8 cellular contexts compared by ENCODE assay signal in genomic region chr9:12719431-12719830, GRCh38. TPM values are rescaled to one million over a fixed set of nuclear protein-coding genes. Genes with fewer than 3 reads are reported as not detected.
DNase-seq lines count a peak whose midpoint lies in the region; ATAC-seq and TF ChIP-seq lines count a peak whose summit lies in the region.

No MANE protein-coding gene starts in this region.

- CTCF ChIA-PET in A673 (lab: Charles Lee), result interaction anchor here (0.5 to 1.8 kb wide), 11 partner anchors 165 to 1806 kb away, joined by 3 to 7 read pairs (median 4); no protein-coding TSS in a partner anchor

- H3K9me3 ChIP-seq in A673 (ENCODE audit: low read depth, low read length, poor library complexity, severe bottlenecking) (no peaks in the 10 kb centered on the region), Karpas-422 (ENCODE audit: low read length) (no peaks in the 10 kb centered on the region)

- H3K4me1 ChIP-seq in A673 (ENCODE audit: insufficient read depth, low read length, poor library complexity, severe bottlenecking), result no peaks in the 10 kb centered on the region
- no peaks in the 10 kb centered on the region for H3K4me1 ChIP-seq in Karpas-422 (ENCODE audit: low read length)

- no peaks in the 10 kb centered on the region for H3K79me2 ChIP-seq in Karpas-422 (ENCODE audit: low read length)

- H3K36me3 ChIP-seq in A673 (ENCODE audit: insufficient read depth, low read length, poor library complexity, severe bottlenecking) (no peaks in the 10 kb centered on the region), Karpas-422 (ENCODE audit: insufficient read depth, low read length) (no peaks in the 10 kb centered on the region)

- no peaks in the 10 kb centered on the region for H3K27me3 ChIP-seq in A673 (replicated peaks; ENCODE audit: insufficient read depth, low read depth, low read length, poor library complexity)
- H3K27me3 ChIP-seq in Karpas-422 (ENCODE audit: low read length), result no peaks in the 10 kb centered on the region

- no TSS peak for BruUV-seq in A673 (replicated peaks; lab: Mats Ljungman, UMichigan)

- intact Hi-C loops in A673 (cut with micrococcal nuclease; ENCODE audit: unreplicated experiment), result loop anchor here (2.0 kb wide), 1 partner anchor 369 kb away; no protein-coding TSS in a partner anchor
- intact Hi-C loops in posterior vena cava (cut with DNase I), result no loop called here
- intact Hi-C loops in lower leg skin (cut with DNase I; ENCODE audit: low total_unique reads), result no loop called here

- no peaks in the 10 kb centered on the region for H4K20me1 ChIP-seq in Karpas-422 (ENCODE audit: insufficient read depth, low read depth, low read length)

- H3K4me2 ChIP-seq in Karpas-422 (ENCODE audit: low read depth, low read length, poor library complexity, severe bottlenecking), result no peak overlapping the region

- DNase-seq in A673 (ENCODE audit: low spot score) (peak; percentile 51), Karpas-422 (peak; percentile 45), SKM-1 treated with dmso at 0.1 percent for 144 hours (lab: John Stamatoyannopoulos, UW; ENCODE audit: unreplicated experiment) (peak; percentile 45), iPS-NIHi11 (ENCODE audit: low spot score) (peak; percentile 10), posterior vena cava (ENCODE audit: low spot score) (no peak), lower leg skin (ENCODE audit: low spot score in 2 of 2) (no peak)

- H3K9me2 ChIP-seq in Karpas-422 (replicated peaks; ENCODE audit: insufficient read depth, low read length), result no peaks in the 10 kb centered on the region

- H3K4me3 ChIP-seq in A673 (ENCODE audit: low read depth, low read length, poor library complexity, severe bottlenecking), result no peak overlapping the region
- no peak overlapping the region for H3K4me3 ChIP-seq in Karpas-422 (ENCODE audit: low read length)
- no peak overlapping the region for H3K4me3 ChIP-seq in lower leg skin (ENCODE audit: low read depth, poor library complexity, severe bottlenecking)

- ATAC-seq in HG02870 (IDR thresholded peaks at IDR 0.05; ENCODE audit: unreplicated experiment) (no peak), HG03457 (IDR thresholded peaks at IDR 0.05; ENCODE audit: unreplicated experiment) (no peak)

- 8 to 13% methylated on average over 1 of the region's 1 CpG for WGBS in lower leg skin, 2 donors

- no peak for TF ChIP-seq POLR2A in lower leg skin (IDR thresholded peaks at IDR 0.05)

- POLR2A ChIA-PET in A673 (lab: Charles Lee; ENCODE audit: low non-redundant PET), result interaction anchor here (0.8 kb wide), 1 partner anchor 389 kb away, joined by 3 read pairs; no protein-coding TSS in a partner anchor

- no peak overlapping the region for H3K9ac ChIP-seq in Karpas-422 (ENCODE audit: low read length)

- TF ChIP-seq CTCF in A673 (conservative IDR thresholded peaks at IDR 0.05; ENCODE audit: low read depth, low read length) (peak; percentile 70), lower leg skin (IDR thresholded peaks at IDR 0.05) (no peak)

- H2AFZ ChIP-seq in Karpas-422 (ENCODE audit: low read length), result no peak overlapping the region

- H3K27ac ChIP-seq in A673 (ENCODE audit: low read depth, low read length, poor library complexity, severe bottlenecking), result no peak overlapping the region
- no peak overlapping the region for H3K27ac ChIP-seq in Karpas-422 (ENCODE audit: low read length)

RNA-seq across cellular contexts. Expression of gene TYRP1, which starts 26.2 kb away (rescaled TPM):
- total RNA-seq in A673 (2021), result 0.94 and 1.5 TPM in 2 replicates
- 0.15 TPM in 1 of 2 replicates, not detected in the other for total RNA-seq in Karpas-422 (2014; rRNA removed; shearing (Covaris generic); ENCODE audit: low replicate concordance)
- total RNA-seq in posterior vena cava, result under 1 TPM; 0.28 to 0.67 TPM
- 10 to 100 TPM; 27.6 to 85.6 (median 53.5) TPM for total RNA-seq in lower leg skin

RNA-seq across cellular contexts. Expression of gene LURAP1L, which starts 55.4 kb away (rescaled TPM):
- total RNA-seq in A673 (2021) (0.60 and 0.96 TPM in 2 replicates), posterior vena cava (10 to 100 TPM; 13.9 to 18.1 TPM), lower leg skin (10 to 100 TPM in 3 of 4 donors, 1 to 10 TPM in 1; 9.1 to 19.8 (median 15.1) TPM)
- total RNA-seq in Karpas-422 (2014; rRNA removed; shearing (Covaris generic); ENCODE audit: low replicate concordance), result not detected in 2 replicates

Comparison
In these comparisons a context has a peak if more than half of its experiments do, and no peak if none do; other contexts are left out.
1. DNase-seq: peak in A673 (single experiment), Karpas-422 (single experiment), SKM-1 treated with dmso at 0.1 percent for 144 hours (single experiment) and iPS-NIHi11 (single experiment); none in posterior vena cava (single experiment) and lower leg skin (0 of 2).
2. RNA of gene TYRP1, which starts 26.2 kb away (total RNA-seq): 27.6 to 85.6 TPM in lower leg skin; 0.94 to 1.5 TPM in A673, 0.28 to 0.67 TPM in posterior vena cava and 0.15 TPM in Karpas-422; every median in the first group is over 10 times any median in the second.